In the genomic region with DNA sequence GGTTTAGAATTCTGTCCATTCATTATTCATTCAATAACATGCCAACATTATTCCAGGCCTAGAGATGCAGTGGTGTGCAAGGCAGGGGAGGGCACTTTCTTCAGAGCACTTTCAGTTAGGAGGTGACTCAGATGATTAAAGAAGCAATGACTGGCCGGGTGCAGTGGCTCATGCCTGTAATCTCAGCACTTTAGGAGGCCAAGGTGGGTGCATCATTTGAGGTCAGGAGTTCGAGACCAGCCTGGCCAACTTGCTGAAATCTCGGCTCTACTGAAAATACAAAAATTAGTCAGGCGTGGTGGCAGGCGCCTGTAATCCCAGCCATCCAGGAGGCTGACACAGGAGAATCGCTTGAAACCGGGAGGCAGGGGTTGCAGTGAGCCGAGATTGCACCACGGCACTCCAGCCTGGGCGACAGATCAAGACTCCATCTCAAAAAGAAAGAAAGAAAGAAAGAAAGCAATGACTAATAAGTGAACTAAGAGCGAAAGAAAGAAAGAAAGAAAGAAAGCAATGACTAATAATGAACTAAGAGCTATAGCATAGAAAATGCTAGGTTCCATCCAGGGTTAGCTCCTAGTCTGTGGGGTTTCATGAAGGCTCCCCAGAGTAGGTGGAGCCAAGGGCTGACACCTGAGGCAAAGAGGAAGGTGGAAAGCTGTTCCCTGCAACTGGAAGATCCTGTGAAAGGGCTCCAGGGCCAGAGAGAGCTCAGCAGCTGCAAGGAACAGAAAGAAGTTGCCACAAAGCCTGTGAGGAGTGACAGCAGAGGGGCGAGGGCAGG, we compare ENCODE assay signal across 11 cellular contexts.
DNase-seq lines count a peak whose midpoint lies in the region; ATAC-seq lines count a peak whose summit lies in the region.
"Had no signal": no experiment of that assay in that cellular context is flagged by ENCODE, and none has a peak within 500 bp of the region (broad histone marks: within the 10 kb centered on the region; RNA-seq: fewer than 3 reads in every experiment).

No MANE protein-coding gene starts in this region.

- H3K4me1 ChIP-seq in effector memory CD4-positive, alpha-beta T cell (ENCODE audit: control insufficient read depth, insufficient read depth, low read length, poor library complexity, severe bottlenecking) = no peaks in the 10 kb centered on the region

- no peaks in the 10 kb centered on the region for H3K9me3 Mint-ChIP-seq in activated T-helper 1 cell treated with anti-CD3 and anti-CD28 coated beads, Interleukin-12 subunit alpha, Interleukin-12 subunit beta, Interleukin-2, Interleukin-4 antibody, amounts not matched to agents 30 ng/mL and 10 ng/mL and 1 ng/mL, durations not matched to agents 14 hours and 24 hours and 36 hours
- H3K9me3 Mint-ChIP-seq: CD4-positive, alpha-beta T cell had no signal

- ATAC-seq in GM18867 (IDR thresholded peaks at IDR 0.05; ENCODE audit: unreplicated experiment) (peak; percentile 59), HG02884 (IDR thresholded peaks at IDR 0.05; ENCODE audit: unreplicated experiment) (peak; percentile 60)

- H3K27ac ChIP-seq in effector memory CD4-positive, alpha-beta T cell (ENCODE audit: insufficient read depth, low read length, poor library complexity, severe bottlenecking) = no peak overlapping the region

- peak; percentile 33 for DNase-seq in AG20443 (ENCODE audit: low spot score)
- DNase-seq in activated T-helper 1 cell treated with anti-CD3 and anti-CD28 coated beads, Interleukin-12 subunit alpha, Interleukin-12 subunit beta, Interleukin-2, Interleukin-4 antibody, amounts not matched to agents 30 ng/mL and 10 ng/mL and 1 ng/mL, durations not matched to agents 14 hours and 24 hours and 36 hours (ENCODE audit: low spot score) = peak; percentile 10
- no peak for DNase-seq in RPMI8226
- no peak for DNase-seq in anterior cingulate cortex (lab: John Stamatoyannopoulos, UW)
- DNase-seq in islet precursor cell = no peak
- DNase-seq in effector memory CD4-positive, alpha-beta T cell = no peak
- DNase-seq: CD4-positive, alpha-beta T cell; foreskin melanocyte; KG1 had no signal

- H3K27ac Mint-ChIP-seq in activated T-helper 1 cell treated with anti-CD3 and anti-CD28 coated beads, Interleukin-12 subunit alpha, Interleukin-12 subunit beta, Interleukin-2, Interleukin-4 antibody, amounts not matched to agents 30 ng/mL and 10 ng/mL and 1 ng/mL, durations not matched to agents 14 hours and 24 hours and 36 hours = no peak overlapping the region
- H3K27ac Mint-ChIP-seq: CD4-positive, alpha-beta T cell had no signal

- H3K27me3 ChIP-seq in effector memory CD4-positive, alpha-beta T cell (replicated peaks; ENCODE audit: control insufficient read depth, insufficient read depth, low read length, poor library complexity, severe bottlenecking) = no peaks in the 10 kb centered on the region

- no peaks in the 10 kb centered on the region for H3K36me3 ChIP-seq in effector memory CD4-positive, alpha-beta T cell (ENCODE audit: control insufficient read depth, insufficient read depth, low read length)

- intact Hi-C loops in activated T-helper 1 cell treated with anti-CD3 and anti-CD28 coated beads, Interleukin-12 subunit alpha, Interleukin-12 subunit beta, Interleukin-2, Interleukin-4 antibody, amounts not matched to agents 30 ng/mL and 10 ng/mL and 1 ng/mL, durations not matched to agents 14 hours and 24 hours and 36 hours (cut with micrococcal nuclease) = loop anchor here (1.0 kb wide), 2 partner anchors 8 to 29 kb away; no protein-coding TSS in a partner anchor

- no peak overlapping the region for H3K4me3 ChIP-seq in effector memory CD4-positive, alpha-beta T cell (ENCODE audit: insufficient read depth, low read depth, low read length, poor library complexity, severe bottlenecking)

- H3K27me3 Mint-ChIP-seq in activated T-helper 1 cell treated with anti-CD3 and anti-CD28 coated beads, Interleukin-12 subunit alpha, Interleukin-12 subunit beta, Interleukin-2, Interleukin-4 antibody, amounts not matched to agents 30 ng/mL and 10 ng/mL and 1 ng/mL, durations not matched to agents 14 hours and 24 hours and 36 hours (ENCODE audit: insufficient read depth) = peaks cover 31% of the 10 kb centered on the region
- H3K27me3 Mint-ChIP-seq: CD4-positive, alpha-beta T cell had no signal

- H3K4me3 Mint-ChIP-seq in activated T-helper 1 cell treated with anti-CD3 and anti-CD28 coated beads, Interleukin-12 subunit alpha, Interleukin-12 subunit beta, Interleukin-2, Interleukin-4 antibody, amounts not matched to agents 30 ng/mL and 10 ng/mL and 1 ng/mL, durations not matched to agents 14 hours and 24 hours and 36 hours = no peak overlapping the region
- H3K4me3 Mint-ChIP-seq: CD4-positive, alpha-beta T cell had no signal

- no peaks in the 10 kb centered on the region for H3K36me3 Mint-ChIP-seq in activated T-helper 1 cell treated with anti-CD3 and anti-CD28 coated beads, Interleukin-12 subunit alpha, Interleukin-12 subunit beta, Interleukin-2, Interleukin-4 antibody, amounts not matched to agents 30 ng/mL and 10 ng/mL and 1 ng/mL, durations not matched to agents 14 hours and 24 hours and 36 hours (ENCODE audit: low read depth)

- H3K9me3 ChIP-seq in effector memory CD4-positive, alpha-beta T cell (ENCODE audit: control insufficient read depth, low read length) = no peaks in the 10 kb centered on the region

- H3K4me1 Mint-ChIP-seq in activated T-helper 1 cell treated with anti-CD3 and anti-CD28 coated beads, Interleukin-12 subunit alpha, Interleukin-12 subunit beta, Interleukin-2, Interleukin-4 antibody, amounts not matched to agents 30 ng/mL and 10 ng/mL and 1 ng/mL, durations not matched to agents 14 hours and 24 hours and 36 hours (ENCODE audit: low read depth) = no peaks in the 10 kb centered on the region

Comparison
In these comparisons a context has a peak if more than half of its experiments do, and no peak if none do; other contexts are left out.
1. DNase-seq: peak in AG20443 (single experiment) and activated T-helper 1 cell treated with anti-CD3 and anti-CD28 coated beads, Interleukin-12 subunit alpha, Interleukin-12 subunit beta, Interleukin-2, Interleukin-4 antibody, amounts not matched to agents 30 ng/mL and 10 ng/mL and 1 ng/mL, durations not matched to agents 14 hours and 24 hours and 36 hours (single experiment); none in RPMI8226 (single experiment), anterior cingulate cortex (0 of 58), islet precursor cell (single experiment) and effector memory CD4-positive, alpha-beta T cell (0 of 3).